24 cellular contexts compared by ENCODE assay signal in genomic region chr10:64814201-64814600, GRCh38.
"Had no signal": no experiment of that assay in that cellular context is flagged by ENCODE, and none has a peak within 500 bp of the region (broad histone marks: within the 10 kb centered on the region; RNA-seq: fewer than 3 reads in every experiment).

No MANE protein-coding gene starts in this region.

- DNase-seq: cortex of kidney; effector CD8-positive, alpha-beta T cell; effector memory CD8-positive, alpha-beta T cell; endodermal cell; erythroblast; esophagus squamous epithelium; foreskin fibroblast; foreskin melanocyte; gastrocnemius medialis; glutamatergic neuron; head of caudate nucleus; heart right ventricle; hippocampal formation; left cardiac atrium; left lung; left ventricle myocardium superior; lower lobe of right lung; mesenchymal stem cell; mucosa of descending colon; naive B cell; naive thymus-derived CD8-positive, alpha-beta T cell had no signal

- H3K9me3 Mint-ChIP-seq: mesothelial cell of epicardium had no signal

- H3K27ac Mint-ChIP-seq: dendritic cell treated with granulocyte-macrophage colony-stimulating factor and Interleukin-4, amounts not matched to agents 40 ng/mL and 50 ng/mL, for 4 days; effector memory CD8-positive, alpha-beta T cell; endodermal cell; mesothelial cell of epicardium; naive B cell; naive thymus-derived CD8-positive, alpha-beta T cell had no signal

- H3K27me3 Mint-ChIP-seq: dendritic cell treated with granulocyte-macrophage colony-stimulating factor and Interleukin-4, amounts not matched to agents 40 ng/mL and 50 ng/mL, for 4 days; effector memory CD8-positive, alpha-beta T cell; naive B cell; naive thymus-derived CD8-positive, alpha-beta T cell had no signal

- ATAC-seq: effector memory CD8-positive, alpha-beta T cell; esophagus mucosa; gastrocnemius medialis; heart right ventricle; left cardiac atrium; left lung; left ventricle myocardium superior; lower lobe of right lung; mucosa of descending colon; naive thymus-derived CD8-positive, alpha-beta T cell had no signal

- H3K36me3 Mint-ChIP-seq: mesothelial cell of epicardium, naive B cell had no signal

- H3K4me1 Mint-ChIP-seq: naive B cell; naive thymus-derived CD8-positive, alpha-beta T cell had no signal

- H3K4me3 Mint-ChIP-seq: dendritic cell treated with granulocyte-macrophage colony-stimulating factor and Interleukin-4, amounts not matched to agents 40 ng/mL and 50 ng/mL, for 4 days; effector memory CD8-positive, alpha-beta T cell; endodermal cell; mesothelial cell of epicardium; naive B cell; naive thymus-derived CD8-positive, alpha-beta T cell had no signal
